2 cellular contexts compared by ENCODE assay signal in genomic region chr6:52371656-52372151, GRCh38.
A peak's percentile ranks its signal among the peaks of the same experiment; 100 is the strongest.
TF ChIP-seq lines count a peak whose summit lies in the region.

No MANE protein-coding gene starts in this region.

TF ChIP-seq in K562, 482 proteins besides CTCF, POLR2A, EP300 and RAD21:
- no peak for TF ChIP-seq MYBL2 (IDR thresholded peaks at IDR 0.05; ENCODE audit: low read depth)
- TF ChIP-seq MYBL2 (CRISPR knock-in tag; IDR thresholded peaks at IDR 0.05; ENCODE audit: borderline replicate concordance), result no peak
- TF ChIP-seq, protein P1, sequence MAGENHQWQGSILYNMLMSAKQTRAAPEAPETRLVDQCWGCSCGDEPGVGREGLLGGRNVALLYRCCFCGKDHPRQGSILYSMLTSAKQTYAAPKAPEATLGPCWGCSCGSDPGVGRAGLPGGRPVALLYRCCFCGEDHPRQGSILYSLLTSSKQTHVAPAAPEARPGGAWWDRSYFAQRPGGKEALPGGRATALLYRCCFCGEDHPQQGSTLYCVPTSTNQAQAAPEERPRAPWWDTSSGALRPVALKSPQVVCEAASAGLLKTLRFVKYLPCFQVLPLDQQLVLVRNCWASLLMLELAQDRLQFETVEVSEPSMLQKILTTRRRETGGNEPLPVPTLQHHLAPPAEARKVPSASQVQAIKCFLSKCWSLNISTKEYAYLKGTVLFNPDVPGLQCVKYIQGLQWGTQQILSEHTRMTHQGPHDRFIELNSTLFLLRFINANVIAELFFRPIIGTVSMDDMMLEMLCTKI (IDR thresholded peaks at IDR 0.05; ENCODE audit: partially characterized antibody), result no peak
- TF ChIP-seq NCOA4 (IDR thresholded peaks at IDR 0.05; ENCODE audit: partially characterized antibody), result no peak
- TF ChIP-seq CEBPG (CRISPR knock-in tag; IDR thresholded peaks at IDR 0.05), result peak; percentile 27; the same call in 1 of the 2 replicates
- peak; percentile 61 to 78 for TF ChIP-seq CEBPG (tag; conservative IDR thresholded peaks at IDR 0.05 in 1 of 2, IDR thresholded peaks at IDR 0.05 in 1 of 2)
- no peak for TF ChIP-seq ZNF780A (CRISPR knock-in tag; IDR thresholded peaks at IDR 0.05)
- no peak for TF ChIP-seq GABPB1 (CRISPR knock-in tag; IDR thresholded peaks at IDR 0.05)
- no peak for TF ChIP-seq POLR2AphosphoS5 (IDR thresholded peaks at IDR 0.05; ENCODE audit: control insufficient read depth, insufficient read depth, low read depth, low read length)
- no peak for TF ChIP-seq BRF1 (IDR thresholded peaks at IDR 0.05; ENCODE audit: borderline replicate concordance, extremely low read depth, insufficient read length)
- no peak for TF ChIP-seq WHSC1 (IDR thresholded peaks at IDR 0.05; ENCODE audit: low read length)
- TF ChIP-seq POLR2AphosphoS2 (IDR thresholded peaks at IDR 0.05; ENCODE audit: low read length), result no peak
- TF ChIP-seq ZNF436 (CRISPR knock-in tag; IDR thresholded peaks at IDR 0.05), result no peak
- TF ChIP-seq TRIM24 (IDR thresholded peaks at IDR 0.05), result no peak
- no peak for TF ChIP-seq ZNF134 (CRISPR knock-in tag; conservative IDR thresholded peaks at IDR 0.05)
- peak; percentile 90 for TF ChIP-seq CEBPB (tag; IDR thresholded peaks at IDR 0.05)

TF ChIP-seq in HepG2, 621 proteins besides CTCF, POLR2A, EP300 and RAD21 (continues in another document):
- TF ChIP-seq, protein P2, sequence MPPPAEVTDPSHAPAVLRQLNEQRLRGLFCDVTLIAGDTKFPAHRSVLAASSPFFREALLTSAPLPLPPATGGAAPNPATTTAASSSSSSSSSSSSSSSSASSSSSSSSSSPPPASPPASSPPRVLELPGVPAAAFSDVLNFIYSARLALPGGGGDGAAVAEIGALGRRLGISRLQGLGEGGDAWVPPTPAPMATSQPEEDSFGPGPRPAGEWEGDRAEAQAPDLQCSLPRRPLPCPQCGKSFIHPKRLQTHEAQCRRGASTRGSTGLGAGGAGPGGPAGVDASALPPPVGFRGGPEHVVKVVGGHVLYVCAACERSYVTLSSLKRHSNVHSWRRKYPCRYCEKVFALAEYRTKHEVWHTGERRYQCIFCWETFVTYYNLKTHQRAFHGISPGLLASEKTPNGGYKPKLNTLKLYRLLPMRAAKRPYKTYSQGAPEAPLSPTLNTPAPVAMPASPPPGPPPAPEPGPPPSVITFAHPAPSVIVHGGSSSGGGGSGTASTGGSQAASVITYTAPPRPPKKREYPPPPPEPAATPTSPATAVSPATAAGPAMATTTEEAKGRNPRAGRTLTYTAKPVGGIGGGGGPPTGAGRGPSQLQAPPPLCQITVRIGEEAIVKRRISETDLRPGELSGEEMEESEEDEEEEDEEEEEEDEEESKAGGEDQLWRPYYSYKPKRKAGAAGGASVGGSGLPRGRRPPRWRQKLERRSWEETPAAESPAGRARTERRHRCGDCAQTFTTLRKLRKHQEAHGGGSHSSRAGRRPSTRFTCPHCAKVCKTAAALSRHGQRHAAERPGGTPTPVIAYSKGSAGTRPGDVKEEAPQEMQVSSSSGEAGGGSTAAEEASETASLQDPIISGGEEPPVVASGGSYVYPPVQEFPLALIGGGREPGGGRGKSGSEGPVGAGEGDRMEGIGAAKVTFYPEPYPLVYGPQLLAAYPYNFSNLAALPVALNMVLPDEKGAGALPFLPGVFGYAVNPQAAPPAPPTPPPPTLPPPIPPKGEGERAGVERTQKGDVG (CRISPR knock-in tag; IDR thresholded peaks at IDR 0.05; ENCODE audit: borderline replicate concordance), result no peak
- peak; percentile 23; the same call in 1 of the 2 replicates for TF ChIP-seq YEATS2 (CRISPR knock-in tag; IDR thresholded peaks at IDR 0.05; ENCODE audit: borderline replicate concordance)
- TF ChIP-seq CREM (IDR thresholded peaks at IDR 0.05), result peak; percentile 64; the same call in 1 of the 2 replicates
- no peak for TF ChIP-seq CREM (CRISPR knock-in tag; IDR thresholded peaks at IDR 0.05)
- peak; percentile 78; the same call in 1 of the 2 replicates for TF ChIP-seq HOMEZ (CRISPR knock-in tag; IDR thresholded peaks at IDR 0.05; ENCODE audit: low read depth)
- no peak; the same call in 1 of the 2 replicates for TF ChIP-seq IRX3 (CRISPR knock-in tag; IDR thresholded peaks at IDR 0.05; ENCODE audit: borderline replicate concordance, low read depth)
- TF ChIP-seq MIXL1 (CRISPR knock-in tag; IDR thresholded peaks at IDR 0.05), result peak; percentile 80; the same call in 1 of the 2 replicates
- TF ChIP-seq ETV6 (CRISPR knock-in tag; conservative IDR thresholded peaks at IDR 0.05), result no peak
- peak; percentile 45; the same call in 1 of the 2 replicates for TF ChIP-seq IKZF5 (CRISPR knock-in tag; IDR thresholded peaks at IDR 0.05)
- TF ChIP-seq AHR (CRISPR knock-in tag; IDR thresholded peaks at IDR 0.05), result no peak
- TF ChIP-seq MIER2 (CRISPR knock-in tag; IDR thresholded peaks at IDR 0.05), result 0 out of 2 replicates have a peak, but pooled peaks have one; percentile 54
- TF ChIP-seq ZNF329 (CRISPR knock-in tag; IDR thresholded peaks at IDR 0.05; ENCODE audit: low read depth), result no peak
- peak; percentile 74 for TF ChIP-seq RXRB (CRISPR knock-in tag; IDR thresholded peaks at IDR 0.05; ENCODE audit: borderline replicate concordance)
- TF ChIP-seq SIN3B (IDR thresholded peaks at IDR 0.05; ENCODE audit: low read length), result no peak
- TF ChIP-seq ZNF275 (CRISPR knock-in tag; IDR thresholded peaks at IDR 0.05; ENCODE audit: borderline replicate concordance), result no peak
- TF ChIP-seq FOXO1 (CRISPR knock-in tag; IDR thresholded peaks at IDR 0.05), result peak; percentile 70; the same call in 1 of the 2 replicates
- no peak for TF ChIP-seq IRF1 (CRISPR knock-in tag; IDR thresholded peaks at IDR 0.05; ENCODE audit: low read depth)
- 0 out of 2 replicates have a peak, but pooled peaks have one; percentile 69 for TF ChIP-seq PAF1 (CRISPR knock-in tag; IDR thresholded peaks at IDR 0.05)
- TF ChIP-seq, protein P3, sequence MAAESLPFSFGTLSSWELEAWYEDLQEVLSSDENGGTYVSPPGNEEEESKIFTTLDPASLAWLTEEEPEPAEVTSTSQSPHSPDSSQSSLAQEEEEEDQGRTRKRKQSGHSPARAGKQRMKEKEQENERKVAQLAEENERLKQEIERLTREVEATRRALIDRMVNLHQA (CRISPR knock-in tag; IDR thresholded peaks at IDR 0.05), result no peak
- peak; percentile 96 for TF ChIP-seq ARID5B (CRISPR knock-in tag; IDR thresholded peaks at IDR 0.05)
- TF ChIP-seq, protein P4, sequence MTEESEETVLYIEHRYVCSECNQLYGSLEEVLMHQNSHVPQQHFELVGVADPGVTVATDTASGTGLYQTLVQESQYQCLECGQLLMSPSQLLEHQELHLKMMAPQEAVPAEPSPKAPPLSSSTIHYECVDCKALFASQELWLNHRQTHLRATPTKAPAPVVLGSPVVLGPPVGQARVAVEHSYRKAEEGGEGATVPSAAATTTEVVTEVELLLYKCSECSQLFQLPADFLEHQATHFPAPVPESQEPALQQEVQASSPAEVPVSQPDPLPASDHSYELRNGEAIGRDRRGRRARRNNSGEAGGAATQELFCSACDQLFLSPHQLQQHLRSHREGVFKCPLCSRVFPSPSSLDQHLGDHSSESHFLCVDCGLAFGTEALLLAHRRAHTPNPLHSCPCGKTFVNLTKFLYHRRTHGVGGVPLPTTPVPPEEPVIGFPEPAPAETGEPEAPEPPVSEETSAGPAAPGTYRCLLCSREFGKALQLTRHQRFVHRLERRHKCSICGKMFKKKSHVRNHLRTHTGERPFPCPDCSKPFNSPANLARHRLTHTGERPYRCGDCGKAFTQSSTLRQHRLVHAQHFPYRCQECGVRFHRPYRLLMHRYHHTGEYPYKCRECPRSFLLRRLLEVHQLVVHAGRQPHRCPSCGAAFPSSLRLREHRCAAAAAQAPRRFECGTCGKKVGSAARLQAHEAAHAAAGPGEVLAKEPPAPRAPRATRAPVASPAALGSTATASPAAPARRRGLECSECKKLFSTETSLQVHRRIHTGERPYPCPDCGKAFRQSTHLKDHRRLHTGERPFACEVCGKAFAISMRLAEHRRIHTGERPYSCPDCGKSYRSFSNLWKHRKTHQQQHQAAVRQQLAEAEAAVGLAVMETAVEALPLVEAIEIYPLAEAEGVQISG (CRISPR knock-in tag; IDR thresholded peaks at IDR 0.05), result no peak
- TF ChIP-seq ZBTB20 (CRISPR knock-in tag; IDR thresholded peaks at IDR 0.05; ENCODE audit: borderline replicate concordance, low read depth), result peak; percentile 82; the same call in 1 of the 2 replicates
- no peak for TF ChIP-seq FOXM1 (CRISPR knock-in tag; IDR thresholded peaks at IDR 0.05)
- TF ChIP-seq CHD4 (IDR thresholded peaks at IDR 0.05; ENCODE audit: borderline replicate concordance, low read length), result no peak
- no peak for TF ChIP-seq ZNF343 (CRISPR knock-in tag; IDR thresholded peaks at IDR 0.05)
- no peak for TF ChIP-seq RNF2 (conservative IDR thresholded peaks at IDR 0.05; ENCODE audit: low read depth)
- TF ChIP-seq MTF1 (CRISPR knock-in tag; IDR thresholded peaks at IDR 0.05), result no peak
- TF ChIP-seq PATZ1 (CRISPR knock-in tag; IDR thresholded peaks at IDR 0.05), result 0 out of 2 replicates have a peak, but pooled peaks have one; percentile 52
- no peak for TF ChIP-seq CHCHD3 (CRISPR knock-in tag; IDR thresholded peaks at IDR 0.05)
- 0 out of 2 replicates have a peak, but pooled peaks have one; percentile 53 for TF ChIP-seq SNAPC5 (CRISPR knock-in tag; IDR thresholded peaks at IDR 0.05; ENCODE audit: borderline replicate concordance)
- TF ChIP-seq NFKBIZ (CRISPR knock-in tag; IDR thresholded peaks at IDR 0.05), result 0 out of 2 replicates have a peak, but pooled peaks have one; percentile 50
- TF ChIP-seq ZNF878 (CRISPR knock-in tag; IDR thresholded peaks at IDR 0.05), result no peak
